ENCODE assay signal across 10 cellular contexts in the genomic region with DNA sequence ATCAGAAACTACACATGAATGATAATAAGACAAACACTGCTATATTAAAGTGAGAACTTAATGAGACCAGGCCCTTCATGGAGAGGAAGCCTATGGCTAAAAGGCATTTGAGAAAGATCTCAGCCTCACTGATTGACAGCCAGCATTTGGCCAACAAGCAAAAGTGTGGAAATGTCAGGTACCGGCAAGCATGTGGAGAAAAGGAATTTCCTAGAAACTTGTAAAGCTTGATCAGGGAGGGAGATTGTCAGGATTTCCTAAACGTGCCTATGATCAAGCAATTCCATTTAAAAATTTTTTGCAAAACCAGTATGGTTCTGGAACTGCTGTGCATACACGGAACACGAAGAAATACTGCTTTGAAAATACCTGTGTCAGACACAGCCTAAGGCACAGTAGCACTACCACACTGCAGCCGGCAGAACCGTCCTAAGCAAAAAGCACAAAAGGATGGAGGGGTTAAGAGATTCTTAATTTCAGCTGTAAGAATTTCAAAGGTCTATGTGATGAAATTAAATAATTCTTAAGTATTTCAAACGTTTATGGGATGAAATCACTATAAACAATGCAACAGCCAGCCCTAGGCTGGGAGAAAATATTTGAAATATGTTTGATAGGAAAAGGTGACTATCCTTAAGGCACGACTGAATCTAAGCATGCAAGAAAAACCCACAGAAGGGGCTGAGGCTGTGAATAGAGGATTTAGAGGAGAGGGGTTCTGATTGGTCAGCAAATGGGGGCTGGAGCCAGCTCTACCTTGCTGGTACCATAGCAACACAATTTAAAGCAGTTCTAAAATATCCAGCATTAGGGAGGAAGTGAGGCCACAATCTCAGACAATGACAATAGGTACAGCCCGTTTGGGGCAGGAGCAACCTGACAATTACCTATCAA.
DNase-seq lines count a peak whose midpoint lies in the region; ATAC-seq lines count a peak whose summit lies in the region.
"Had no signal": no experiment of that assay in that cellular context is flagged by ENCODE, and none has a peak within 500 bp of the region (broad histone marks: within the 10 kb centered on the region; RNA-seq: fewer than 3 reads in every experiment).

No MANE protein-coding gene starts in this region.

- POLR2A ChIA-PET in activated CD4-positive, alpha-beta memory T cell treated with anti-CD3 and anti-CD28 coated beads, Interleukin-2, amount 10 ng/mL, durations not matched to agents 7 days and 5 days (lab: Charles Lee): interaction anchor here (1.0 kb wide), 2 partner anchors 10 to 222 kb away, joined by 3 to 4 read pairs; no protein-coding TSS in a partner anchor

- H3K36me3 Mint-ChIP-seq in activated T-cell treated with anti-CD3 and anti-CD28 coated beads, Interleukin-2, amount 50 U/mL, for 4 hours (ENCODE audit: insufficient read depth): no peaks in the 10 kb centered on the region
- peaks cover 3% of the 10 kb centered on the region for H3K36me3 Mint-ChIP-seq in activated CD4-positive, alpha-beta memory T cell treated with anti-CD3 and anti-CD28 coated beads, Interleukin-2, amount 10 ng/mL, durations not matched to agents 7 days and 5 days (ENCODE audit: low read depth)

- H3K27ac ChIP-seq in temporal lobe (ENCODE audit: low read depth, low read length): peak overlapping the region; percentile 4

- CTCF ChIA-PET in activated CD4-positive, alpha-beta memory T cell treated with anti-CD3 and anti-CD28 coated beads, Interleukin-2, amount 10 ng/mL, durations not matched to agents 7 days and 5 days (lab: Charles Lee): no interaction called here

- peaks cover 2% of the 10 kb centered on the region for H3K27me3 Mint-ChIP-seq in activated T-cell treated with anti-CD3 and anti-CD28 coated beads, Interleukin-2, amount 50 U/mL, for 4 hours (ENCODE audit: low read depth)
- peaks cover 5% of the 10 kb centered on the region for H3K27me3 Mint-ChIP-seq in activated CD4-positive, alpha-beta memory T cell treated with anti-CD3 and anti-CD28 coated beads, Interleukin-2, amount 10 ng/mL, durations not matched to agents 7 days and 5 days

- no peaks in the 10 kb centered on the region for H3K9me3 Mint-ChIP-seq in activated T-cell treated with anti-CD3 and anti-CD28 coated beads, Interleukin-2, amount 50 U/mL, for 4 hours
- no peaks in the 10 kb centered on the region for H3K9me3 Mint-ChIP-seq in activated CD4-positive, alpha-beta memory T cell treated with anti-CD3 and anti-CD28 coated beads, Interleukin-2, amount 10 ng/mL, durations not matched to agents 7 days and 5 days

- peak overlapping the region; percentile 85 for H3K4me3 Mint-ChIP-seq in activated T-cell treated with anti-CD3 and anti-CD28 coated beads, Interleukin-2, amount 50 U/mL, for 4 hours
- peak overlapping the region; percentile 73 for H3K4me3 Mint-ChIP-seq in activated CD4-positive, alpha-beta memory T cell treated with anti-CD3 and anti-CD28 coated beads, Interleukin-2, amount 10 ng/mL, durations not matched to agents 7 days and 5 days

- no peak for ATAC-seq in activated T-cell treated with anti-CD3 and anti-CD28 coated beads, Interleukin-2, amount 50 U/mL, for 4 hours
- ATAC-seq in HG03520 (IDR thresholded peaks at IDR 0.05; ENCODE audit: unreplicated experiment) (no peak), HG02642 (IDR thresholded peaks at IDR 0.05; ENCODE audit: poor library complexity, unreplicated experiment) (no peak)

- H3K4me1 Mint-ChIP-seq in activated T-cell treated with anti-CD3 and anti-CD28 coated beads, Interleukin-2, amount 50 U/mL, for 4 hours (ENCODE audit: low read depth): peaks cover 36% of the 10 kb centered on the region
- peaks cover 17% of the 10 kb centered on the region for H3K4me1 Mint-ChIP-seq in activated CD4-positive, alpha-beta memory T cell treated with anti-CD3 and anti-CD28 coated beads, Interleukin-2, amount 10 ng/mL, durations not matched to agents 7 days and 5 days

- no peak for DNase-seq in activated T-cell treated with anti-CD3 and anti-CD28 coated beads, Interleukin-2, amount 50 U/mL, for 4 hours
- DNase-seq in activated T-cell treated with anti-CD3 and anti-CD28 coated beads, Interleukin-2, amount 50 U/mL, for 48 hours: no peak
- DNase-seq in activated CD4-positive, alpha-beta memory T cell treated with anti-CD3 and anti-CD28 coated beads, Interleukin-2, amount 10 ng/mL, durations not matched to agents 7 days and 5 days: no peak
- peak; percentile 26 for DNase-seq in iPS-NIHi11 (ENCODE audit: low spot score)
- DNase-seq in OCI-M2 (lab: John Stamatoyannopoulos, UW; ENCODE audit: unreplicated experiment): no peak
- DNase-seq: activated CD8-positive, alpha-beta memory T cell treated with anti-CD3 and anti-CD28 coated beads, Interleukin-2, amount 50 U/mL, for 4 hours; RPMI8226 had no signal

- peak overlapping the region; percentile 8 for H3K27ac Mint-ChIP-seq in activated CD4-positive, alpha-beta memory T cell treated with anti-CD3 and anti-CD28 coated beads, Interleukin-2, amount 10 ng/mL, durations not matched to agents 7 days and 5 days
